Comparison of ENCODE assay signal across 8 cellular contexts in genomic region chr20:22402990-22403859, GRCh38.
DNase-seq lines count a peak whose midpoint lies in the region; ATAC-seq and TF ChIP-seq lines count a peak whose summit lies in the region.

No MANE protein-coding gene starts in this region.

- no peaks in the 10 kb centered on the region for H3K36me3 ChIP-seq in CD8-positive, alpha-beta T cell (ENCODE audit: insufficient read depth, low read length)
- H3K36me3 ChIP-seq in testis (ENCODE audit: low read depth, missing control alignments), result no peaks in the 10 kb centered on the region

- peaks cover 9% of the 10 kb centered on the region for H3K27me3 Mint-ChIP-seq in CD8-positive, alpha-beta T cell (ENCODE audit: low read depth)
- H3K27me3 Mint-ChIP-seq in naive thymus-derived CD8-positive, alpha-beta T cell, result peaks cover 7 to 44% (median 15%) of the 10 kb centered on the region in 5 donors

- no peaks in the 10 kb centered on the region for H3K9me3 ChIP-seq in CD8-positive, alpha-beta T cell (ENCODE audit: low read length)
- no peaks in the 10 kb centered on the region for H3K9me3 ChIP-seq in testis

- WGBS in testis, 2 donors, result 6 to 17% methylated on average over 18 of the region's 18 CpGs

- H3K4me3 Mint-ChIP-seq in CD8-positive, alpha-beta T cell, result peak overlapping the region; percentile 63
- peak overlapping the region; percentile 36 to 81 (median 62) for H3K4me3 Mint-ChIP-seq in naive thymus-derived CD8-positive, alpha-beta T cell

- no peak for DNase-seq in CD8-positive, alpha-beta T cell
- DNase-seq in NCI-H1105 treated with DMSO at 0.1 percent for 48 hours (lab: John Stamatoyannopoulos, UW) (peak; percentile 43), choroid plexus epithelial cell (ENCODE audit: low read depth) (peak; percentile 13), AG08395 (ENCODE audit: low spot score) (no peak), testis (no peak)
- no peak for DNase-seq in naive thymus-derived CD8-positive, alpha-beta T cell

- TF ChIP-seq CTCF in CD8-positive, alpha-beta T cell (IDR thresholded peaks at IDR 0.05), result no peak
- no peak for TF ChIP-seq CTCF in choroid plexus epithelial cell (conservative IDR thresholded peaks at IDR 0.05; ENCODE audit: low read depth, low read length)
- TF ChIP-seq CTCF in testis (IDR thresholded peaks at IDR 0.05), result no peak

- no peaks in the 10 kb centered on the region for H3K9me3 Mint-ChIP-seq in CD8-positive, alpha-beta T cell
- peaks cover 0 to 6% (median 0%) of the 10 kb centered on the region in 9 donors for H3K9me3 Mint-ChIP-seq in naive thymus-derived CD8-positive, alpha-beta T cell

- POLR2A ChIA-PET in CD8-positive, alpha-beta T cell (lab: Charles Lee), result no interaction called here
- POLR2A ChIA-PET in naive thymus-derived CD8-positive, alpha-beta T cell (lab: Charles Lee), result no interaction called here

- no peak for TF ChIP-seq POLR2A in testis (IDR thresholded peaks at IDR 0.05)

- no peak overlapping the region for H3K27ac ChIP-seq in CD8-positive, alpha-beta T cell (ENCODE audit: low read depth, low read length)
- H3K27ac ChIP-seq in testis, result no peak overlapping the region

- no peaks in the 10 kb centered on the region for H3K36me3 Mint-ChIP-seq in CD8-positive, alpha-beta T cell
- no peaks in the 10 kb centered on the region for H3K36me3 Mint-ChIP-seq in naive thymus-derived CD8-positive, alpha-beta T cell

- no peaks in the 10 kb centered on the region for H3K27me3 ChIP-seq in CD8-positive, alpha-beta T cell (ENCODE audit: insufficient read depth, low read length)
- H3K27me3 ChIP-seq in testis, result no peaks in the 10 kb centered on the region

- no peaks in the 10 kb centered on the region for H3K4me1 ChIP-seq in CD8-positive, alpha-beta T cell (ENCODE audit: insufficient read depth, low read length)
- peaks cover 7% of the 10 kb centered on the region for H3K4me1 ChIP-seq in testis

- H3K4me3 ChIP-seq in CD8-positive, alpha-beta T cell (ENCODE audit: low read depth, low read length), result peak overlapping the region; percentile 5
- H3K4me3 ChIP-seq in choroid plexus epithelial cell (ENCODE audit: low read depth, low read length) (peak overlapping the region; percentile 42), testis (peak overlapping the region in 1 of 2 donors; percentile 27)

- intact Hi-C loops in CD8-positive, alpha-beta T cell (cut with DNase I, micrococcal nuclease), result loop anchor here in 1 of 2 experiments (10.0 kb wide), 1 partner anchor 58 kb away; no protein-coding TSS in a partner anchor
- intact Hi-C loops in testis (cut with DNase I; ENCODE audit: low total_unique reads), result no loop called here

- CTCF ChIA-PET in CD8-positive, alpha-beta T cell (lab: Charles Lee), result interaction anchor here (0.8 kb wide), 1 partner anchor 64 kb away, joined by 3 read pairs; no protein-coding TSS in a partner anchor

- no peak for ATAC-seq in CD8-positive, alpha-beta T cell
- ATAC-seq in naive thymus-derived CD8-positive, alpha-beta T cell, result no peak
- ATAC-seq in GM21786 (IDR thresholded peaks at IDR 0.05; ENCODE audit: unreplicated experiment) (no peak), HG03378 (IDR thresholded peaks at IDR 0.05; ENCODE audit: unreplicated experiment) (no peak)

- peaks cover 10% of the 10 kb centered on the region for H3K4me1 Mint-ChIP-seq in CD8-positive, alpha-beta T cell (ENCODE audit: low read depth)
- H3K4me1 Mint-ChIP-seq in naive thymus-derived CD8-positive, alpha-beta T cell, result peaks cover 5 to 28% (median 21%) of the 10 kb centered on the region in 4 donors

- H3K27ac Mint-ChIP-seq in CD8-positive, alpha-beta T cell, result no peak overlapping the region
- peak overlapping the region in 2 of 10 donors; percentile 27 to 42 for H3K27ac Mint-ChIP-seq in naive thymus-derived CD8-positive, alpha-beta T cell

Comparison
In these comparisons a context has a peak if more than half of its experiments do, and no peak if none do; other contexts are left out.
1. DNase-seq: peak in NCI-H1105 treated with DMSO at 0.1 percent for 48 hours (single experiment) and choroid plexus epithelial cell (single experiment); none in CD8-positive, alpha-beta T cell (0 of 7), naive thymus-derived CD8-positive, alpha-beta T cell (0 of 10), AG08395 (single experiment) and testis (single experiment).